In the genomic region with DNA sequence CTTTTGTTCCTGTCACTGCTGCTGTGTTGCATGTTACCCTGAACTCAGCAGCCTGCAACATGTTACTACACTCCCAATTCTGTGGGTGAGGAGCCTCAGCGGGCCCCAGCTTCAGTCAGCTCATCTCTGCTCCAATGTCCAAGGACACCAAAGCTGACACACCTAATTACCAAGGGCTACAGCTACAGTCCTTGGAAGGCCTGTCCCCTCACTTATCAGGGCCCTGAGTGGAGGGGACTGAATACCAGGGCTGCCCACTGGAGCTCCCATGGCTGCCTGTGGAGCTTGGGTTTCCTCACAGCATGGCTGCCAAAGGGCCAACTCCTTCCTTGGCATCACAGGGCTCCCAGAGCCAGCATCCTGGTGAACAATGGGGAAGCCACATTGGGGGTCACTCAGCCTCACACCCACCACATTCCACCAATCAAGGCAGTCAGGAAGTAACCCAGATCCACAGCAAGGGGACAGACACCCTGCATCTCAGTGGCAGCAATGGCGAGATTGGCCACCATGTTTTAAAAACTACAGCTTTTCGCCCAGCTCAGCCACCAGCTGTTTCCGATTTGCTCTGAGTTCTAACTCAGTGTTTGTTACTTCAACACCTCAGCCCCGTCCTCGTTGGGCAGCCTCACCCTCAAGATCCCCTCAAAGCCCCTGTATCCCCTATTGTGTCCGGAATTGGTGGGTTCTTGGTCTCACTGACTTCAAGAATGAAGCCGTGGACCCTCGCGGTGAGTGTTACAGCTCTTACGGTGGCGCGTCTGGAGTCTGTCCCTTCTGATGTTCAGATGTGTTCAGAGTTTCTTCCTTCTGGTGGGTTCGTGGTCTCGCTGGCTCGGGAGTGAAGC, we compare ENCODE assay signal across 16 cellular contexts. TPM values are rescaled to one million over a fixed set of nuclear protein-coding genes. Genes with fewer than 3 reads are reported as not detected.
A peak's percentile ranks its signal among the peaks of the same experiment; 100 is the strongest.
DNase-seq lines count a peak whose midpoint lies in the region; ATAC-seq lines count a peak whose summit lies in the region.
"Had no signal": no experiment of that assay in that cellular context is flagged by ENCODE, and none has a peak within 500 bp of the region (broad histone marks: within the 10 kb centered on the region; RNA-seq: fewer than 3 reads in every experiment).

No MANE protein-coding gene starts in this region.

- peaks cover 41% of the 10 kb centered on the region for H3K36me3 ChIP-seq in CD4-positive, CD25-positive, alpha-beta regulatory T cell (ENCODE audit: control insufficient read depth, insufficient read depth, low read length)
- H3K36me3 ChIP-seq in KOPT-K1 (ENCODE audit: insufficient read depth, low read length) (peaks cover 62% of the 10 kb centered on the region), trophoblast cell (ENCODE audit: control insufficient read depth in 1 of 2, insufficient read depth in 2 of 2, low read length in 2 of 2) (no peaks in the 10 kb centered on the region)

- peaks cover 33 to 92% (median 75%) of the 10 kb centered on the region in 4 donors for H3K4me1 Mint-ChIP-seq in CD4-positive, CD25-positive, alpha-beta regulatory T cell
- H3K4me1 Mint-ChIP-seq in activated naive CD8-positive, alpha-beta T cell treated with anti-CD3 and anti-CD28 coated beads for 36 hours = peaks cover 81% of the 10 kb centered on the region
- H3K4me1 Mint-ChIP-seq in natural killer cell treated with Interleukin-12 subunit alpha and Interleukin-12 subunit beta and Interleukin-15 and Interleukin-18, amount 100 ng/mL, for 72 hours (ENCODE audit: low read depth in 2 of 2) = peaks cover 78% of the 10 kb centered on the region in 2 donors

- peak overlapping the region; percentile 79 for H3K27ac ChIP-seq in CD4-positive, CD25-positive, alpha-beta regulatory T cell (ENCODE audit: insufficient read depth, low read length, poor library complexity, severe bottlenecking)
- H3K27ac ChIP-seq in KOPT-K1 (ENCODE audit: low read depth, low read length, poor library complexity, severe bottlenecking) (peak overlapping the region; percentile 68), trophoblast cell (ENCODE audit: low read depth, low read length) (no peak overlapping the region)

- H3K27me3 ChIP-seq in CD4-positive, CD25-positive, alpha-beta regulatory T cell (ENCODE audit: control insufficient read depth, insufficient read depth, low read length) = no peaks in the 10 kb centered on the region
- no peaks in the 10 kb centered on the region for H3K27me3 ChIP-seq in trophoblast cell (ENCODE audit: insufficient read depth, low read length)

- H3K9me3 ChIP-seq in CD4-positive, CD25-positive, alpha-beta regulatory T cell (ENCODE audit: control insufficient read depth in 2 of 2, low read length in 2 of 2) = no peaks in the 10 kb centered on the region
- H3K9me3 ChIP-seq in KOPT-K1 (ENCODE audit: insufficient read depth, low read length, poor library complexity, severe bottlenecking) (no peaks in the 10 kb centered on the region), trophoblast cell (ENCODE audit: insufficient read depth, low read depth, low read length) (peaks cover 3% of the 10 kb centered on the region)

- H3K9ac ChIP-seq in trophoblast cell (ENCODE audit: low read length) = no peak overlapping the region

- no peak overlapping the region for H3K4me2 ChIP-seq in trophoblast cell (ENCODE audit: low read length)

- H2BK5ac ChIP-seq in trophoblast cell (ENCODE audit: low read depth, low read length, poor library complexity) = no peak overlapping the region

- ATAC-seq in CD4-positive, CD25-positive, alpha-beta regulatory T cell (ENCODE audit: low read depth in 2 of 2) = no peak
- ATAC-seq in natural killer cell treated with Interleukin-12 subunit alpha and Interleukin-12 subunit beta and Interleukin-15 and Interleukin-18, amount 100 ng/mL, for 72 hours = peak in 1 of 2 donors; percentile 36
- no peak for ATAC-seq in GM19035 (IDR thresholded peaks at IDR 0.05; ENCODE audit: unreplicated experiment)
- no peak for ATAC-seq in GM19467 (IDR thresholded peaks at IDR 0.05; ENCODE audit: unreplicated experiment)
- ATAC-seq: Right ventricle myocardium inferior had no signal

- H4K8ac ChIP-seq in trophoblast cell (ENCODE audit: low read depth, low read length) = no peak overlapping the region

- H2AFZ ChIP-seq in trophoblast cell (ENCODE audit: insufficient read depth, low read length, poor library complexity) = no peak overlapping the region

- no peak overlapping the region for H3K4ac ChIP-seq in trophoblast cell (ENCODE audit: low read depth, low read length)

- H4K91ac ChIP-seq in trophoblast cell (ENCODE audit: low read depth, low read length) = no peak overlapping the region

- H3K4me3 Mint-ChIP-seq in CD4-positive, CD25-positive, alpha-beta regulatory T cell = peak overlapping the region; percentile 78 to 93 (median 84)
- peak overlapping the region; percentile 85 for H3K4me3 Mint-ChIP-seq in activated naive CD8-positive, alpha-beta T cell treated with anti-CD3 and anti-CD28 coated beads for 36 hours
- peak overlapping the region; percentile 85 for H3K4me3 Mint-ChIP-seq in natural killer cell treated with Interleukin-12 subunit alpha and Interleukin-12 subunit beta and Interleukin-15 and Interleukin-18, amount 100 ng/mL, for 72 hours

- H3K36me3 Mint-ChIP-seq in CD4-positive, CD25-positive, alpha-beta regulatory T cell = peaks cover 49% of the 10 kb centered on the region
- peaks cover 74% of the 10 kb centered on the region for H3K36me3 Mint-ChIP-seq in activated naive CD8-positive, alpha-beta T cell treated with anti-CD3 and anti-CD28 coated beads for 36 hours
- peaks cover 16% of the 10 kb centered on the region for H3K36me3 Mint-ChIP-seq in natural killer cell treated with Interleukin-12 subunit alpha and Interleukin-12 subunit beta and Interleukin-15 and Interleukin-18, amount 100 ng/mL, for 72 hours

- H3K14ac ChIP-seq in trophoblast cell (ENCODE audit: low read length) = no peak overlapping the region

- H3K4me1 ChIP-seq in CD4-positive, CD25-positive, alpha-beta regulatory T cell (ENCODE audit: control insufficient read depth, insufficient read depth, low read length, poor library complexity, severe bottlenecking) = peaks cover 91% of the 10 kb centered on the region
- peaks cover 2 to 5% of the 10 kb centered on the region in 2 experiments for H3K4me1 ChIP-seq in trophoblast cell (ENCODE audit: control insufficient read depth in 1 of 2, insufficient read depth in 2 of 2, low read length in 2 of 2)

- H3K23ac ChIP-seq in trophoblast cell (ENCODE audit: low read length) = no peak overlapping the region

- H3K27ac Mint-ChIP-seq in CD4-positive, CD25-positive, alpha-beta regulatory T cell = peak overlapping the region; percentile 92 to 96 (median 94)
- H3K27ac Mint-ChIP-seq in activated naive CD8-positive, alpha-beta T cell treated with anti-CD3 and anti-CD28 coated beads for 36 hours = peak overlapping the region; percentile 99
- peak overlapping the region; percentile 87 for H3K27ac Mint-ChIP-seq in natural killer cell treated with Interleukin-12 subunit alpha and Interleukin-12 subunit beta and Interleukin-15 and Interleukin-18, amount 100 ng/mL, for 72 hours
- H3K27ac Mint-ChIP-seq: progenitor cell of endocrine pancreas had no signal

- no CpG with 5 or more reads among the region's 16 CpGs for WGBS in trophoblast cell (ENCODE audit: extremely low coverage, insufficient coverage, insufficient read length)

- H4K12ac ChIP-seq in trophoblast cell (ENCODE audit: low read depth, low read length) = no peak overlapping the region

- no peaks in the 10 kb centered on the region for H3K27me3 Mint-ChIP-seq in CD4-positive, CD25-positive, alpha-beta regulatory T cell
- H3K27me3 Mint-ChIP-seq in activated naive CD8-positive, alpha-beta T cell treated with anti-CD3 and anti-CD28 coated beads for 36 hours = peaks cover 15% of the 10 kb centered on the region
- no peaks in the 10 kb centered on the region for H3K27me3 Mint-ChIP-seq in natural killer cell treated with Interleukin-12 subunit alpha and Interleukin-12 subunit beta and Interleukin-15 and Interleukin-18, amount 100 ng/mL, for 72 hours
- H3K27me3 Mint-ChIP-seq: progenitor cell of endocrine pancreas had no signal

- H2AK5ac ChIP-seq in trophoblast cell (ENCODE audit: low read length) = no peak overlapping the region

- no peak overlapping the region for H3K18ac ChIP-seq in trophoblast cell (ENCODE audit: low read length)

- H2BK120ac ChIP-seq in trophoblast cell (ENCODE audit: insufficient read depth, low read length, poor library complexity) = no peak overlapping the region

- H3K79me2 ChIP-seq in trophoblast cell (ENCODE audit: control insufficient read depth, insufficient read depth, low read length, poor library complexity) = no peaks in the 10 kb centered on the region

- H3K79me1 ChIP-seq in trophoblast cell (ENCODE audit: low read length) = no peaks in the 10 kb centered on the region

- H2BK12ac ChIP-seq in trophoblast cell (ENCODE audit: low read length) = no peak overlapping the region

- H3K4me3 ChIP-seq in CD4-positive, CD25-positive, alpha-beta regulatory T cell (ENCODE audit: low read depth, low read length) = peak overlapping the region; percentile 9
- H3K4me3 ChIP-seq in trophoblast cell (ENCODE audit: low read depth, low read length) = no peak overlapping the region

- H3K9me3 Mint-ChIP-seq in CD4-positive, CD25-positive, alpha-beta regulatory T cell = peaks cover 0 to 4% (median 0%) of the 10 kb centered on the region in 7 donors
- peaks cover 5% of the 10 kb centered on the region for H3K9me3 Mint-ChIP-seq in activated naive CD8-positive, alpha-beta T cell treated with anti-CD3 and anti-CD28 coated beads for 36 hours
- H3K9me3 Mint-ChIP-seq in natural killer cell treated with Interleukin-12 subunit alpha and Interleukin-12 subunit beta and Interleukin-15 and Interleukin-18, amount 100 ng/mL, for 72 hours = no peaks in the 10 kb centered on the region

- no peak for DNase-seq in CD4-positive, CD25-positive, alpha-beta regulatory T cell
- peak; percentile 72 for DNase-seq in activated naive CD8-positive, alpha-beta T cell treated with anti-CD3 and anti-CD28 coated beads for 36 hours
- DNase-seq in natural killer cell treated with Interleukin-12 subunit alpha and Interleukin-12 subunit beta and Interleukin-15 and Interleukin-18, amount 100 ng/mL, for 72 hours (ENCODE audit: low spot score) = no peak
- no peak for DNase-seq in HCEC 1CT
- DNase-seq in trophoblast cell = no peak
- DNase-seq: C1 segment of cervical spinal cord, GF-D8, KG1, mammary epithelial cell, NCI-H146, NCI-H69 had no signal

RNA-seq across cellular contexts. Expression of a gene that starts 18.9 kb away (rescaled TPM):
- 480 TPM for total RNA-seq in CD4-positive, CD25-positive, alpha-beta regulatory T cell
- polyA plus RNA-seq in CD4-positive, CD25-positive, alpha-beta regulatory T cell = 100 to 1,000 TPM in 1 of 4 donors, 10 to 100 TPM in 3; 67.5 to 108 (median 90.2) TPM
- 100 to 1,000 TPM; 239 to 245 TPM for total RNA-seq in activated naive CD8-positive, alpha-beta T cell treated with anti-CD3 and anti-CD28 coated beads for 36 hours
- 100 to 1,000 TPM; 169 to 237 TPM for total RNA-seq in natural killer cell treated with Interleukin-12 subunit alpha and Interleukin-12 subunit beta and Interleukin-15 and Interleukin-18, amount 100 ng/mL, for 72 hours
- polyA plus RNA-seq in trophoblast cell (2013) = 6.3 and 6.5 TPM in 2 replicates
